In genomic region chr22:24894998-24895397, GRCh38 we compare ENCODE assay signal across 9 cellular contexts. TPM values are rescaled to one million over a fixed set of nuclear protein-coding genes. Genes with fewer than 3 reads are reported as not detected.
DNase-seq lines count a peak whose midpoint lies in the region; ATAC-seq and TF ChIP-seq lines count a peak whose summit lies in the region.
"Had no signal": no experiment of that assay in that cellular context is flagged by ENCODE, and none has a peak within 500 bp of the region (broad histone marks: within the 10 kb centered on the region; RNA-seq: fewer than 3 reads in every experiment).

No MANE protein-coding gene starts in this region.

- H3K4me1 ChIP-seq in right lobe of liver = peaks cover 0 to 14% (median 6%) of the 10 kb centered on the region in 4 donors
- H3K4me1 ChIP-seq in uterus = peaks cover 0 to 6% of the 10 kb centered on the region in 2 donors

- H3K27ac ChIP-seq in brain microvascular endothelial cell (peak overlapping the region; percentile 72), right lobe of liver (peak overlapping the region; percentile 41 to 51 (median 44)), uterus (peak overlapping the region; percentile 70 to 71)

- H3K4me3 ChIP-seq in brain microvascular endothelial cell (ENCODE audit: low read depth, low read length) = no peak overlapping the region
- H3K4me3 ChIP-seq in right lobe of liver = no peak overlapping the region
- no peak overlapping the region for H3K4me3 ChIP-seq in uterus

- DNase-seq in NCI-H2171 treated with DMSO at 0.1 percent for 48 hours (lab: John Stamatoyannopoulos, UW) = peak; percentile 12
- no peak for DNase-seq in NCI-H2171 (lab: John Stamatoyannopoulos, UW)
- DNase-seq in brain microvascular endothelial cell = peak; percentile 56
- DNase-seq in right lobe of liver = peak; percentile 77 to 83 (median 81)
- peak; percentile 50 to 62 for DNase-seq in uterus
- DNase-seq in stimulated activated naive CD4-positive, alpha-beta T cell treated with Interleukin-2 at 50 U/mL for 16 hours (lab: John Stamatoyannopoulos, UW) = no peak
- DNase-seq: CD4-positive, CD25-positive, alpha-beta regulatory T cell had no signal

- ATAC-seq in right lobe of liver = peak; percentile 69 to 79 (median 75)
- ATAC-seq in GM18868 (IDR thresholded peaks at IDR 0.05; ENCODE audit: unreplicated experiment) = no peak
- no peak for ATAC-seq in GM18517 (IDR thresholded peaks at IDR 0.05; ENCODE audit: unreplicated experiment)

- intact Hi-C loops in right lobe of liver (cut with DNase I) (no loop called here), uterus (cut with DNase I; ENCODE audit: low total_unique reads) (no loop called here)

- WGBS in right lobe of liver (ENCODE audit: insufficient coverage, low coverage, low lambda C conversion rate, missing lambda C conversion rate) = 12% methylated on average over 6 of the region's 7 CpGs

- H3K9me3 ChIP-seq in right lobe of liver = no peaks in the 10 kb centered on the region
- no peaks in the 10 kb centered on the region for H3K9me3 ChIP-seq in uterus

- in situ Hi-C loops in brain microvascular endothelial cell (cut with HindIII; ENCODE audit: low pct_ligation_motif_present, low sequenced_read_pairs) = no loop called here

- H3K36me3 ChIP-seq in brain microvascular endothelial cell (replicated peaks) (no peaks in the 10 kb centered on the region), right lobe of liver (no peaks in the 10 kb centered on the region), uterus (no peaks in the 10 kb centered on the region)

- TF ChIP-seq CTCF in brain microvascular endothelial cell (IDR thresholded peaks at IDR 0.05; ENCODE audit: low read depth, low read length, missing control alignments) (no peak), right lobe of liver (IDR thresholded peaks at IDR 0.05) (no peak), uterus (IDR thresholded peaks at IDR 0.05) (no peak)

- H3K27me3 ChIP-seq in brain microvascular endothelial cell (replicated peaks) (no peaks in the 10 kb centered on the region), right lobe of liver (no peaks in the 10 kb centered on the region), uterus (no peaks in the 10 kb centered on the region)

- TF ChIP-seq POLR2A in right lobe of liver (IDR thresholded peaks at IDR 0.05) (no peak), uterus (IDR thresholded peaks at IDR 0.05) (no peak)

RNA-seq across cellular contexts. Expression of gene LHFPL7, which starts 51.5 kb away (rescaled TPM):
- not detected for total RNA-seq in right lobe of liver
- total RNA-seq in uterus = 1 to 10 TPM in 1 of 4 donors, not detected in 3; 1.0 TPM
- total RNA-seq: CD4-positive, CD25-positive, alpha-beta regulatory T cell had no signal

RNA-seq across cellular contexts. Expression of gene KIAA1671, which starts 57.5 kb away (rescaled TPM):
- total RNA-seq in right lobe of liver (10 to 100 TPM; 31.1 to 56.6 (median 39.2) TPM), uterus (10 to 100 TPM in 2 of 4 donors, 1 to 10 TPM in 2; 7.6 to 26.1 (median 16.7) TPM)

Comparison
In these comparisons a context has a peak if more than half of its experiments do, and no peak if none do; other contexts are left out.
1. DNase-seq: peak in NCI-H2171 treated with DMSO at 0.1 percent for 48 hours (single experiment), brain microvascular endothelial cell (single experiment), right lobe of liver (3 of 3) and uterus (2 of 2); none in NCI-H2171 (single experiment) and stimulated activated naive CD4-positive, alpha-beta T cell treated with Interleukin-2 at 50 U/mL for 16 hours (single experiment).
2. ATAC-seq: peak in right lobe of liver (4 of 4); none in GM18868 (single experiment) and GM18517 (single experiment).
3. Peak in every context shown above with its lines, with median percentiles within 50 percentile points of each other: H3K27ac ChIP-seq.